In the genomic region with DNA sequence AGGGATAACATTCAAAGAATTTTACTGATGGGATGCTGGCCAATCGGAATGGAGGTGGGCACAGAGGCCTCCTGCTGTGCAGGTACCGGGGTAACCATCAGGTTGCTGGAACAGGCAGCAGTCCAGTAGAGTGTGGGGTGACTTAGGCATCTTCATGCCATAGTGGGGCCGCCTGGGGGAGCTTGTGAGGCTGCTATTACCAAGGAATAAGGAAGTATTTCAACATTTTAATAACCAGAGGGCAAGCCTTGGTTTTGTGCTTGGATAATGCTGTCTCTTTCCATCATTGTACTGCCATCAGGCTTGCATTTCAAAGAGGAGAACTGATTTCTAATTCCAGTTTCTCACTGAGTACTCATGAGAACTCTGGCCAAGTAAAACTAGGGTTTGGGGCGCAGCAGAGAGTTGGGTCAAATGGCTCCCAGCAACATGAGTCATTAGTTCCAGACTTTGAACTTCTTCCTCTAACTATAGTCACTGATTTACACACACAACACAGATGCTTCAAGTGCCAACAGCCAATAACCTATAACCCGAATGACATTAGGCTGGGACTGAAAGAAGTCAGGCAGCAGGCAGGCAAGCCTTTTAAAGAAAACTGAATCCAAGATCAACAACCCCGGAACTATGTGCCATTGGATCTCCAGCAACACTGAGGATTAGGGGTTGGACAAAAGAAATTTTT, we compare ENCODE assay signal across 8 cellular contexts. TPM values are rescaled to one million over a fixed set of nuclear protein-coding genes. Genes with fewer than 3 reads are reported as not detected.
DNase-seq lines count a peak whose midpoint lies in the region; ATAC-seq and TF ChIP-seq lines count a peak whose summit lies in the region.

No MANE protein-coding gene starts in this region.

- H3K27ac Mint-ChIP-seq in brain = peak overlapping the region in 1 of 5 experiments; percentile 92

- no peaks in the 10 kb centered on the region for H3K36me3 Mint-ChIP-seq in brain

- H3K27me3 ChIP-seq in lower lobe of right lung (ENCODE audit: low read depth) = no peaks in the 10 kb centered on the region

- peaks cover 5% of the 10 kb centered on the region for H3K27me3 Mint-ChIP-seq in brain

- no peak overlapping the region for H3K4me3 Mint-ChIP-seq in brain

- DNase-seq in GM04504 (ENCODE audit: low read depth) = peak; percentile 41
- peak; percentile 93 for DNase-seq in M059J (ENCODE audit: low read depth)
- DNase-seq in lower lobe of right lung = peak; percentile 50
- DNase-seq in NCI-H1930 (lab: John Stamatoyannopoulos, UW) = no peak

- no peaks in the 10 kb centered on the region for H3K9me3 ChIP-seq in lower lobe of right lung

- TF ChIP-seq CTCF in brain (conservative IDR thresholded peaks at IDR 0.05) (peak; percentile 14 to 44), lower lobe of right lung (IDR thresholded peaks at IDR 0.05) (peak; percentile 7)

- H3K4me1 ChIP-seq in lower lobe of right lung = no peaks in the 10 kb centered on the region

- H3K4me1 Mint-ChIP-seq in brain = peaks cover 26% of the 10 kb centered on the region

- no peaks in the 10 kb centered on the region for H3K9me3 Mint-ChIP-seq in brain

- H3K36me3 ChIP-seq in lower lobe of right lung = no peaks in the 10 kb centered on the region

- H3K27ac ChIP-seq in lower lobe of right lung = no peak overlapping the region

- peak; percentile 39 to 61 for ATAC-seq in lower lobe of right lung
- no peak for ATAC-seq in HG02981 (IDR thresholded peaks at IDR 0.05; ENCODE audit: unreplicated experiment)
- ATAC-seq in GM21576 (IDR thresholded peaks at IDR 0.05; ENCODE audit: unreplicated experiment) = no peak
- no peak for ATAC-seq in HG03571 (IDR thresholded peaks at IDR 0.05; ENCODE audit: unreplicated experiment)

- H3K4me3 ChIP-seq in lower lobe of right lung = no peak overlapping the region

- intact Hi-C loops in lower lobe of right lung (cut with DNase I) = no loop called here

RNA-seq across cellular contexts. Expression of a gene that starts 56.1 kb away (rescaled TPM):
- total RNA-seq in M059J (2014; rRNA removed; shearing (Covaris generic)) = 146 and 164 TPM in 2 replicates
- 6.5 TPM for polyA plus RNA-seq in brain (ENCODE audit: insufficient read depth, low read depth, low replicate concordance)
- total RNA-seq in lower lobe of right lung = 5.5 TPM

Comparison
In these comparisons a context has a peak if more than half of its experiments do, and no peak if none do; other contexts are left out.
1. DNase-seq: peak in GM04504 (single experiment), M059J (single experiment) and lower lobe of right lung (single experiment); none in NCI-H1930 (0 of 2).
2. ATAC-seq: peak in lower lobe of right lung (2 of 2); none in HG02981 (single experiment), GM21576 (single experiment) and HG03571 (single experiment).
3. RNA of a gene that starts 56.1 kb away (total RNA-seq): 146 to 164 TPM in M059J; 5.5 TPM in lower lobe of right lung (single experiment); every median in the first group is over 10 times any median in the second.